Comparison of ENCODE assay signal across 25 cellular contexts in the genomic region with DNA sequence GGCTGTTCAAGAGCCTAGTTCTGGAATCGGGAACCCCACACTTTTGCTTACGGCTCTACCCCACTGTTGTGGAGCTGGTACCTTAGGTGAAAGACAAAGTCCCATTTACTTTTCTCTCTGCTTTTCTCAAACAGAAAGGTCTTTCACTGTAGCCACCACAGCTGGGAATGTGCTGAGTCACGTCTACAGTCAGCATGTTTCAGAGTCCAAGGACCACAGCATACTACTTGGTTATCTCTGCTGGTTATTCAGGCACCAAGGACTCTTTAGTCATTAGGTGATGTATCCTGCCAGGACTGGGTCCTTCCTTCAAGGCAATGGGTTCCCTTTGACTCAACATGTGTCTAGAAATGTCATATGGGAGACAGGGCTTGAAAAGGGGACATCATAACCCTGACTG.
A peak's percentile ranks its signal among the peaks of the same experiment; 100 is the strongest.
DNase-seq lines count a peak whose midpoint lies in the region; ATAC-seq and TF ChIP-seq lines count a peak whose summit lies in the region.
"Had no signal": no experiment of that assay in that cellular context is flagged by ENCODE, and none has a peak within 500 bp of the region (broad histone marks: within the 10 kb centered on the region; RNA-seq: fewer than 3 reads in every experiment).

No MANE protein-coding gene starts in this region.

- H3K18ac ChIP-seq in H9 (ENCODE audit: insufficient read length, low read depth, low read length): peak overlapping the region; percentile 14

- no peaks in the 10 kb centered on the region for H3K36me3 ChIP-seq in hepatocyte (replicated peaks; ENCODE audit: insufficient read depth, low read depth)
- H3K36me3 ChIP-seq in Peyer's patch: no peaks in the 10 kb centered on the region
- H3K36me3 ChIP-seq: cardiac muscle cell, tibial artery had no signal

- no peaks in the 10 kb centered on the region for H3K36me3 Mint-ChIP-seq in H9 (ENCODE audit: insufficient read depth in 1 of 3, low read depth in 3 of 3)
- H3K36me3 Mint-ChIP-seq: naive thymus-derived CD8-positive, alpha-beta T cell had no signal

- no peak overlapping the region for H2BK5ac ChIP-seq in H9 (ENCODE audit: insufficient read length, low read length)

- H3K4me1 ChIP-seq in H9 (ENCODE audit: insufficient read depth, low read length): no peaks in the 10 kb centered on the region
- H3K4me1 ChIP-seq in hepatocyte (ENCODE audit: insufficient read depth): no peaks in the 10 kb centered on the region
- H3K4me1 ChIP-seq in Peyer's patch: no peaks in the 10 kb centered on the region
- H3K4me1 ChIP-seq: tibial artery had no signal

- TF ChIP-seq CTCF in H9 (conservative IDR thresholded peaks at IDR 0.05) (no peak), hepatocyte (IDR thresholded peaks at IDR 0.05; ENCODE audit: poor library complexity) (no peak), Peyer's patch (IDR thresholded peaks at IDR 0.05) (no peak)

- H3K4me3 ChIP-seq in hepatocyte (no peak overlapping the region), Peyer's patch (no peak overlapping the region)
- H3K4me3 ChIP-seq: cardiac muscle cell, tibial artery had no signal

- no peaks in the 10 kb centered on the region for H3K4me1 Mint-ChIP-seq in H9
- H3K4me1 Mint-ChIP-seq: activated CD4-positive, alpha-beta T cell treated with anti-CD3 and anti-CD28 coated beads, Interleukin-2, amount 10 ng/mL, durations not matched to agents 24 days and 14 days; naive thymus-derived CD8-positive, alpha-beta T cell; T-helper 17 cell had no signal

- H2BK15ac ChIP-seq in H9 (ENCODE audit: low read depth, low read length): no peak overlapping the region

- TF ChIP-seq POLR2A in Peyer's patch (IDR thresholded peaks at IDR 0.05): no peak

- H3K23me2 ChIP-seq in H9 (ENCODE audit: insufficient read length, low read depth, low read length, poor library complexity, severe bottlenecking): no peaks in the 10 kb centered on the region

- no peak overlapping the region for H2AK5ac ChIP-seq in H9 (ENCODE audit: insufficient read length, low read length)

- H3K79me2 ChIP-seq in H9 (ENCODE audit: insufficient read depth, low read length): no peaks in the 10 kb centered on the region
- no peaks in the 10 kb centered on the region for H3K79me2 ChIP-seq in hepatocyte

- DNase-seq in ACHN (peak; percentile 6), H9 (no peak), SK-MEL-5 (ENCODE audit: low read depth, low spot score) (peak; percentile 25), hepatocyte (ENCODE audit: low spot score) (peak; percentile 26), glomerular visceral epithelial cell (ENCODE audit: extremely low spot score) (no peak), Peyer's patch (no peak)
- DNase-seq: activated CD4-positive, alpha-beta T cell treated with anti-CD3 and anti-CD28 coated beads, Interleukin-2, amount 10 ng/mL, durations not matched to agents 24 days and 14 days; activated naive CD4-positive, alpha-beta T cell treated with Interleukin-2 at 50 U/mL for 16 hours; activated T-cell treated with anti-CD3 and anti-CD28 coated beads, Interleukin-2, amount 50 U/mL, for 48 hours; amygdala; KBM-7; MV-4-11; naive thymus-derived CD8-positive, alpha-beta T cell; NCI-H146; NCI-H510A treated with DMSO at 0.1 percent for 48 hours; SK-N-SH; stimulated activated CD4-positive, alpha-beta T cell treated with anti-CD3 and anti-CD28 coated beads, Interleukin-4, amount 100 ng/mL, for 4 hours; T-helper 17 cell; tibial artery had no signal

- WGBS in H9 (ENCODE audit: extremely low coverage, insufficient read length, low lambda C conversion rate): no CpG with 5 or more reads among the region's 3 CpGs
- WGBS in hepatocyte (ENCODE audit: low lambda C conversion rate, missing lambda C conversion rate): 84% methylated on average over 3 of the region's 3 CpGs

- H3K27me3 Mint-ChIP-seq in H9 (ENCODE audit: low read depth): no peaks in the 10 kb centered on the region
- H3K27me3 Mint-ChIP-seq: activated CD4-positive, alpha-beta T cell treated with anti-CD3 and anti-CD28 coated beads, Interleukin-2, amount 10 ng/mL, durations not matched to agents 24 days and 14 days; naive thymus-derived CD8-positive, alpha-beta T cell; stimulated activated naive CD8-positive, alpha-beta T cell treated with anti-CD3 and anti-CD28 coated beads, Interleukin-15, Interleukin-2, amounts not matched to agents 100 ng/mL and 50 ng/mL, for 24 hours; T-helper 17 cell had no signal

- H3K27ac Mint-ChIP-seq in H9: no peak overlapping the region
- H3K27ac Mint-ChIP-seq: activated CD4-positive, alpha-beta T cell treated with anti-CD3 and anti-CD28 coated beads, Interleukin-2, amount 10 ng/mL, durations not matched to agents 24 days and 14 days; stimulated activated naive CD8-positive, alpha-beta T cell treated with anti-CD3 and anti-CD28 coated beads, Interleukin-15, Interleukin-2, amounts not matched to agents 100 ng/mL and 50 ng/mL, for 24 hours; T-helper 17 cell had no signal

- no peak overlapping the region for H4K8ac ChIP-seq in H9 (replicated peaks; ENCODE audit: insufficient read length, low read depth, low read length)

- ATAC-seq in HG03520 (IDR thresholded peaks at IDR 0.05; ENCODE audit: unreplicated experiment) (no peak), GM18870 (IDR thresholded peaks at IDR 0.05; ENCODE audit: unreplicated experiment) (no peak)
- ATAC-seq: naive thymus-derived CD8-positive, alpha-beta T cell; T-helper 17 cell had no signal

- H2AFZ ChIP-seq in H9 (ENCODE audit: low read length) (no peak overlapping the region), hepatocyte (no peak overlapping the region)

- H3K56ac ChIP-seq in H9 (ENCODE audit: insufficient read length, low read depth, low read length): no peak overlapping the region

- H3K4me3 Mint-ChIP-seq in H9: no peak overlapping the region
- H3K4me3 Mint-ChIP-seq: activated CD4-positive, alpha-beta T cell treated with anti-CD3 and anti-CD28 coated beads, Interleukin-2, amount 10 ng/mL, durations not matched to agents 24 days and 14 days; naive thymus-derived CD8-positive, alpha-beta T cell; stimulated activated naive CD8-positive, alpha-beta T cell treated with anti-CD3 and anti-CD28 coated beads, Interleukin-15, Interleukin-2, amounts not matched to agents 100 ng/mL and 50 ng/mL, for 24 hours; T-helper 17 cell had no signal

- H3K4ac ChIP-seq in H9 (ENCODE audit: low read depth, low read length): no peak overlapping the region

- in situ Hi-C loops in ACHN (cut with HindIII; ENCODE audit: low pct_ligation_motif_present, low pct_unique_long_range_greater_than_20kb, low sequenced_read_pairs) (no loop called here), SK-MEL-5 (cut with HindIII; ENCODE audit: low pct_unique_long_range_greater_than_20kb, low sequenced_read_pairs) (no loop called here)

- H2BK120ac ChIP-seq in H9 (ENCODE audit: low read depth, low read length, poor library complexity, severe bottlenecking): no peak overlapping the region

- H4K91ac ChIP-seq in H9 (ENCODE audit: insufficient read length, low read depth, low read length): no peak overlapping the region

- H3K9me3 Mint-ChIP-seq in H9: no peaks in the 10 kb centered on the region; a peak in 1 of 5 replicates
- H3K9me3 Mint-ChIP-seq: activated CD4-positive, alpha-beta T cell treated with anti-CD3 and anti-CD28 coated beads, Interleukin-2, amount 10 ng/mL, durations not matched to agents 24 days and 14 days had no signal

- no peaks in the 10 kb centered on the region for H3K9me3 ChIP-seq in H9 (ENCODE audit: control insufficient read depth, low read depth, low read length)
- no peaks in the 10 kb centered on the region for H3K9me3 ChIP-seq in hepatocyte (ENCODE audit: low read depth)
- H3K9me3 ChIP-seq in Peyer's patch: no peaks in the 10 kb centered on the region
- H3K9me3 ChIP-seq: SK-N-SH, tibial artery had no signal

- no peak overlapping the region for H3K9ac ChIP-seq in H9 (ENCODE audit: extremely low read depth, insufficient read length, low read length)
- H3K9ac ChIP-seq: SK-N-SH had no signal

- no peak overlapping the region for H2BK12ac ChIP-seq in H9 (ENCODE audit: insufficient read length, low read depth, low read length)

- H4K5ac ChIP-seq in H9 (ENCODE audit: insufficient read length, low read depth, low read length): no peak overlapping the region

- H3K9me2 ChIP-seq in hepatocyte (replicated peaks; ENCODE audit: insufficient read depth): no peaks in the 10 kb centered on the region
- H3K9me2 ChIP-seq: SK-N-SH had no signal

- H4K20me1 ChIP-seq in H9 (ENCODE audit: control insufficient read depth, insufficient read depth, insufficient read length): no peaks in the 10 kb centered on the region
- no peaks in the 10 kb centered on the region for H4K20me1 ChIP-seq in hepatocyte (ENCODE audit: insufficient read depth, poor library complexity, severe bottlenecking)

- H3K27me3 ChIP-seq in H9 (ENCODE audit: insufficient read depth, low read length): no peaks in the 10 kb centered on the region
- no peaks in the 10 kb centered on the region for H3K27me3 ChIP-seq in hepatocyte
- no peaks in the 10 kb centered on the region for H3K27me3 ChIP-seq in Peyer's patch
- H3K27me3 ChIP-seq: cardiac muscle cell, tibial artery had no signal

- no peak overlapping the region for H3T11ph ChIP-seq in H9 (ENCODE audit: low read length)

- no peak overlapping the region for H3K27ac ChIP-seq in H9 (ENCODE audit: insufficient read length, low read depth, low read length)
- no peak overlapping the region for H3K27ac ChIP-seq in hepatocyte
- no peak overlapping the region for H3K27ac ChIP-seq in Peyer's patch
- H3K27ac ChIP-seq: C4-2B, cardiac muscle cell, RWPE1, tibial artery had no signal

- H3K14ac ChIP-seq in H9 (ENCODE audit: insufficient read depth, low read length): no peak overlapping the region

- no peak overlapping the region for H3K23ac ChIP-seq in H9 (ENCODE audit: insufficient read length, low read depth, low read length)

- no peaks in the 10 kb centered on the region for H3K79me1 ChIP-seq in H9 (ENCODE audit: insufficient read depth, low read depth, low read length, poor library complexity, severe bottlenecking)

- H3K4me2 ChIP-seq in H9 (ENCODE audit: insufficient read depth, insufficient read length, low read length): no peak overlapping the region
- H3K4me2 ChIP-seq in hepatocyte: no peak overlapping the region
- H3K4me2 ChIP-seq: SK-N-SH had no signal

- H2BK20ac ChIP-seq in H9 (ENCODE audit: low read depth, low read length, poor library complexity, severe bottlenecking): no peak overlapping the region

Comparison
In these comparisons a context has a peak if more than half of its experiments do, and no peak if none do; other contexts are left out.
1. DNase-seq: peak in ACHN (single experiment), SK-MEL-5 (single experiment) and hepatocyte (single experiment); none in H9 (single experiment), glomerular visceral epithelial cell (single experiment) and Peyer's patch (0 of 3).